ENCODE assay signal across 12 cellular contexts in the genomic region with DNA sequence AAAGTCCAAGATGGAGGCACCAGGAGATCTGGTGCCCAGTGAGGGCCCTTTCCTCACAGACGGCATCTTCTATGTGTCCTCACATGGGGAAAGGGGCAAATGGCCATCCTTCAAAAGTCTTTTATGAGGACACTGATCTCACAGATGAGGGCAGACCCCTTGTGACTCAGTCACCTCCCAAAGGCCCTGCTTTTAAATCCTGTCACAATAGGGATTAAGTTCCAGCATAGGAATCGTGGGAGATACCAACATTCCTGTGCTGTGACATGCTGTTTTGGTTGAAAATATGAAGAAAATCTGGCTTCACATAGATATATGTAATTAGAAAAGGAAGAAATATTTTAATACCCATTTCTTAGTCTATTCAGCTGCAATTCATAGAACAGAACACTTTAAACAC. TPM values are rescaled to one million over a fixed set of nuclear protein-coding genes. Genes with fewer than 3 reads are reported as not detected.
DNase-seq lines count a peak whose midpoint lies in the region; ATAC-seq, FAIRE-seq and TF ChIP-seq lines count a peak whose summit lies in the region.
"Had no signal": no experiment of that assay in that cellular context is flagged by ENCODE, and none has a peak within 500 bp of the region (broad histone marks: within the 10 kb centered on the region; RNA-seq: fewer than 3 reads in every experiment).

No MANE protein-coding gene starts in this region.

- no TSS peak for BruUV-seq in A673 (replicated peaks; lab: Mats Ljungman, UMichigan)

- H4K20me1 ChIP-seq in astrocyte (ENCODE audit: insufficient read depth, low read length) = no peaks in the 10 kb centered on the region

- intact Hi-C loops in A673 (cut with micrococcal nuclease; ENCODE audit: unreplicated experiment) = no loop called here

- H3K27me3 ChIP-seq in A673 (replicated peaks; ENCODE audit: insufficient read depth, low read depth, low read length, poor library complexity) (no peaks in the 10 kb centered on the region), astrocyte (ENCODE audit: insufficient read depth, low read length) (no peaks in the 10 kb centered on the region)
- H3K27me3 ChIP-seq: transverse colon had no signal

- no peak for ATAC-seq in GM21367 (IDR thresholded peaks at IDR 0.05; ENCODE audit: unreplicated experiment)

- peaks cover 14% of the 10 kb centered on the region for H3K4me1 ChIP-seq in A673 (ENCODE audit: insufficient read depth, low read length, poor library complexity, severe bottlenecking)
- H3K4me1 ChIP-seq in astrocyte (ENCODE audit: insufficient read depth, low read length) = peaks cover 13% of the 10 kb centered on the region

- no peak for FAIRE-seq in astrocyte (lab: Jason Lieb, UNC)

- peaks cover 11% of the 10 kb centered on the region for H3K36me3 Mint-ChIP-seq in astrocyte (ENCODE audit: low read depth, unreplicated experiment)

- H3K27ac Mint-ChIP-seq in astrocyte (ENCODE audit: unreplicated experiment) = peak overlapping the region; percentile 36

- H3K9me3 ChIP-seq in A673 (ENCODE audit: low read depth, low read length, poor library complexity, severe bottlenecking) (no peaks in the 10 kb centered on the region), astrocyte (ENCODE audit: insufficient read depth, low read depth, low read length) (no peaks in the 10 kb centered on the region)
- H3K9me3 ChIP-seq: transverse colon had no signal

- CTCF ChIA-PET in A673 (lab: Charles Lee) = no interaction called here

- no peak overlapping the region for H2AFZ ChIP-seq in astrocyte (ENCODE audit: low read depth, low read length)

- peaks cover 18% of the 10 kb centered on the region for H3K4me1 Mint-ChIP-seq in astrocyte (ENCODE audit: low read depth, unreplicated experiment)

- peak overlapping the region; percentile 45 for H3K4me2 ChIP-seq in astrocyte (ENCODE audit: low read length)

- H3K36me3 ChIP-seq in A673 (ENCODE audit: insufficient read depth, low read length, poor library complexity, severe bottlenecking) (no peaks in the 10 kb centered on the region), astrocyte (ENCODE audit: insufficient read depth, low read length) (no peaks in the 10 kb centered on the region)

- H3K27ac ChIP-seq in A673 (ENCODE audit: low read depth, low read length, poor library complexity, severe bottlenecking) (peak overlapping the region; percentile 22), astrocyte (ENCODE audit: low read depth, low read length) (peak overlapping the region; percentile 89)
- H3K27ac ChIP-seq: transverse colon had no signal

- H3K9me3 Mint-ChIP-seq in astrocyte (ENCODE audit: unreplicated experiment) = no peaks in the 10 kb centered on the region

- peak; percentile 52 for DNase-seq in A673 (ENCODE audit: low spot score)
- DNase-seq in GM04503 (ENCODE audit: low read depth) = peak; percentile 83
- peak; percentile 84 for DNase-seq in astrocyte (ENCODE audit: low read depth)
- DNase-seq in iris pigment epithelial cell (ENCODE audit: low read depth) = peak; percentile 84
- DNase-seq in NCI-H128 (lab: John Stamatoyannopoulos, UW; ENCODE audit: unreplicated experiment) = no peak
- no peak for DNase-seq in activated naive CD4-positive, alpha-beta T cell treated with anti-CD3 and anti-CD28 coated beads, Interleukin-2, amount 50 U/mL, for 16 hours
- DNase-seq in stimulated activated naive CD4-positive, alpha-beta T cell (lab: John Stamatoyannopoulos, UW) = no peak
- DNase-seq: DND-41, NCI-H1694 treated with DMSO at 0.1 percent for 48 hours, SIG-M5, transverse colon had no signal

- H3K4me3 ChIP-seq in A673 (ENCODE audit: low read depth, low read length, poor library complexity, severe bottlenecking) = no peak overlapping the region
- no peak overlapping the region for H3K4me3 ChIP-seq in astrocyte (ENCODE audit: insufficient read depth, low read depth, low read length)
- H3K4me3 ChIP-seq: transverse colon had no signal

- POLR2A ChIA-PET in A673 (lab: Charles Lee; ENCODE audit: low non-redundant PET) = no interaction called here

- H3K27me3 Mint-ChIP-seq in astrocyte (ENCODE audit: low read depth, unreplicated experiment) = no peaks in the 10 kb centered on the region

- no peak for TF ChIP-seq CTCF in A673 (conservative IDR thresholded peaks at IDR 0.05; ENCODE audit: low read depth, low read length)
- TF ChIP-seq CTCF in astrocyte (IDR thresholded peaks at IDR 0.05; ENCODE audit: insufficient read depth, low read depth, low read length) = no peak

- peaks cover 28% of the 10 kb centered on the region for H3K79me2 ChIP-seq in astrocyte (ENCODE audit: insufficient read depth, low read length)

- peak overlapping the region; percentile 55 for H3K9ac ChIP-seq in astrocyte (ENCODE audit: low read length)

- no peak overlapping the region for H3K4me3 Mint-ChIP-seq in astrocyte (ENCODE audit: unreplicated experiment)

RNA-seq across cellular contexts. Expression of a gene that starts 32.9 kb away (rescaled TPM):
- total RNA-seq in A673 (2021) = 80.0 and 92.3 TPM in 2 replicates
- total RNA-seq in astrocyte = 79.6 and 83.5 TPM in 2 replicates

RNA-seq across cellular contexts. Expression of a gene that starts 50.7 kb away (rescaled TPM):
- total RNA-seq in A673 (2021) = 38.7 and 49.2 TPM in 2 replicates
- 25.8 and 26.6 TPM in 2 replicates for total RNA-seq in astrocyte

Comparison
In these comparisons a context has a peak if more than half of its experiments do, and no peak if none do; other contexts are left out.
1. DNase-seq: peak in A673 (single experiment), GM04503 (single experiment), astrocyte (single experiment) and iris pigment epithelial cell (single experiment); none in NCI-H128 (single experiment), activated naive CD4-positive, alpha-beta T cell treated with anti-CD3 and anti-CD28 coated beads, Interleukin-2, amount 50 U/mL, for 16 hours (single experiment) and stimulated activated naive CD4-positive, alpha-beta T cell (0 of 6).